In the genomic region with DNA sequence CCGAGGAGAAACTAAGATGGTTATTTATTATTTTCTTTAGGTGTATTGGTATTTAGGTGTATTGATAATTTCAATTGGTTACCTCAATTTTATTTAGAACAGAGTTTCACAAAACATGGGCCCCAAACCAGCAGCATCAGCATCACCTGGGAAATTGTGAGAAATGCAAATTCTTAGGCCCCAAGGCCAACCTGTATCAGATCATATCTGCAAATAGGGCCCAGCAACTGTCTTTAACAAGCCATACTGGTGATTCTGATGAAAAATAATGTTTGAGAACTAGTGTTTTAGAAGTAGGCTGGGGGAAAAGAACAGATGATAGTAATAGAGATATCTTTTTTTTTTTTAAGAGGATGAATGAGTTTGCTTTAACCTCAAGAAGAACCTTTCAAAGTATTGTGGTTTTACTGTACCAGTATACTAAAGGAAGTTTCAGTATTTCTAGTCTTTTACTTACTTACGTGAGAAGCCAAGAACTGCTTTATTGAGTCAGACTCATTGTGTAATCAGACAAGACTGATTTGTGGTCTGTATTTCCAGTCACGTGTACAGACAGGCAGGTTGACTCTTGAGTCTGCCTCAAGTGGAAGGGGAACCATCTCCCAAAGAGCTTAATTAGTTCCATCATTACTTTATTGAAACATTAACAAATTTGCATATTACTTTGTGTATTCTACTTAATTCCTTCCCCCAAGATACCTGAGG, we compare ENCODE assay signal across 8 cellular contexts.
DNase-seq lines count a peak whose midpoint lies in the region; ATAC-seq and TF ChIP-seq lines count a peak whose summit lies in the region.

No MANE protein-coding gene starts in this region.

- H3K36me3 Mint-ChIP-seq in activated naive CD4-positive, alpha-beta T cell treated with anti-CD3 and anti-CD28 coated beads, Interleukin-2, amount 50 U/mL, for 24 hours: peaks cover 3% of the 10 kb centered on the region
- no peaks in the 10 kb centered on the region for H3K36me3 Mint-ChIP-seq in activated naive CD4-positive, alpha-beta T cell treated with anti-CD3 and anti-CD28 coated beads, Interleukin-2, amount 10 ng/mL, durations not matched to agents 7 days and 5 days

- no peak for DNase-seq in activated naive CD4-positive, alpha-beta T cell treated with anti-CD3 and anti-CD28 coated beads, Interleukin-2, amount 10 ng/mL, durations not matched to agents 7 days and 5 days
- peak; percentile 55 to 95 for DNase-seq in NOMO-1 (lab: John Stamatoyannopoulos, UW; ENCODE audit: unreplicated experiment in 2 of 2)
- DNase-seq in kidney glomerular epithelial cell (lab: John Stamatoyannopoulos, UW): peak; percentile 69
- no peak for DNase-seq in NCI-H146 treated with DMSO at 0.1 percent for 48 hours (lab: John Stamatoyannopoulos, UW; ENCODE audit: unreplicated experiment)
- DNase-seq in foreskin fibroblast: no peak
- no peak for DNase-seq in ecto neural progenitor cell (ENCODE audit: low spot score)

- H3K27me3 Mint-ChIP-seq in activated naive CD4-positive, alpha-beta T cell treated with anti-CD3 and anti-CD28 coated beads, Interleukin-2, amount 50 U/mL, for 24 hours: no peaks in the 10 kb centered on the region
- H3K27me3 Mint-ChIP-seq in activated naive CD4-positive, alpha-beta T cell treated with anti-CD3 and anti-CD28 coated beads, Interleukin-2, amount 10 ng/mL, durations not matched to agents 7 days and 5 days: peaks cover 3% of the 10 kb centered on the region

- H3K4me3 Mint-ChIP-seq in activated naive CD4-positive, alpha-beta T cell treated with anti-CD3 and anti-CD28 coated beads, Interleukin-2, amount 50 U/mL, for 24 hours: peak overlapping the region; percentile 58
- H3K4me3 Mint-ChIP-seq in activated naive CD4-positive, alpha-beta T cell treated with anti-CD3 and anti-CD28 coated beads, Interleukin-2, amount 10 ng/mL, durations not matched to agents 7 days and 5 days: no peak overlapping the region

- no peak overlapping the region for H3K4me3 ChIP-seq in foreskin fibroblast (ENCODE audit: low read depth in 1 of 2, low read length in 2 of 2)

- no peak for TF ChIP-seq CTCF in foreskin fibroblast (IDR thresholded peaks at IDR 0.05; ENCODE audit: low read depth, low read length)

- peaks cover 29% of the 10 kb centered on the region for H3K4me1 Mint-ChIP-seq in activated naive CD4-positive, alpha-beta T cell treated with anti-CD3 and anti-CD28 coated beads, Interleukin-2, amount 50 U/mL, for 24 hours
- H3K4me1 Mint-ChIP-seq in activated naive CD4-positive, alpha-beta T cell treated with anti-CD3 and anti-CD28 coated beads, Interleukin-2, amount 10 ng/mL, durations not matched to agents 7 days and 5 days: peaks cover 13% of the 10 kb centered on the region

- peak; percentile 88 for ATAC-seq in HG03045 (IDR thresholded peaks at IDR 0.05; ENCODE audit: unreplicated experiment)

- peak overlapping the region; percentile 62 for H3K27ac Mint-ChIP-seq in activated naive CD4-positive, alpha-beta T cell treated with anti-CD3 and anti-CD28 coated beads, Interleukin-2, amount 50 U/mL, for 24 hours
- H3K27ac Mint-ChIP-seq in activated naive CD4-positive, alpha-beta T cell treated with anti-CD3 and anti-CD28 coated beads, Interleukin-2, amount 10 ng/mL, durations not matched to agents 7 days and 5 days: no peak overlapping the region

- CTCF ChIA-PET in activated naive CD4-positive, alpha-beta T cell treated with anti-CD3 and anti-CD28 coated beads, Interleukin-2, amount 10 ng/mL, durations not matched to agents 7 days and 5 days (lab: Charles Lee): no interaction called here

- no peaks in the 10 kb centered on the region for H3K9me3 Mint-ChIP-seq in activated naive CD4-positive, alpha-beta T cell treated with anti-CD3 and anti-CD28 coated beads, Interleukin-2, amount 50 U/mL, for 24 hours
- H3K9me3 Mint-ChIP-seq in activated naive CD4-positive, alpha-beta T cell treated with anti-CD3 and anti-CD28 coated beads, Interleukin-2, amount 10 ng/mL, durations not matched to agents 7 days and 5 days: no peaks in the 10 kb centered on the region

Comparison
In these comparisons a context has a peak if more than half of its experiments do, and no peak if none do; other contexts are left out.
1. DNase-seq: peak in NOMO-1 (2 of 2) and kidney glomerular epithelial cell (single experiment); none in activated naive CD4-positive, alpha-beta T cell treated with anti-CD3 and anti-CD28 coated beads, Interleukin-2, amount 10 ng/mL, durations not matched to agents 7 days and 5 days (single experiment), NCI-H146 treated with DMSO at 0.1 percent for 48 hours (single experiment), foreskin fibroblast (0 of 2) and ecto neural progenitor cell (single experiment).